8 cellular contexts compared by ENCODE assay signal in the genomic region with DNA sequence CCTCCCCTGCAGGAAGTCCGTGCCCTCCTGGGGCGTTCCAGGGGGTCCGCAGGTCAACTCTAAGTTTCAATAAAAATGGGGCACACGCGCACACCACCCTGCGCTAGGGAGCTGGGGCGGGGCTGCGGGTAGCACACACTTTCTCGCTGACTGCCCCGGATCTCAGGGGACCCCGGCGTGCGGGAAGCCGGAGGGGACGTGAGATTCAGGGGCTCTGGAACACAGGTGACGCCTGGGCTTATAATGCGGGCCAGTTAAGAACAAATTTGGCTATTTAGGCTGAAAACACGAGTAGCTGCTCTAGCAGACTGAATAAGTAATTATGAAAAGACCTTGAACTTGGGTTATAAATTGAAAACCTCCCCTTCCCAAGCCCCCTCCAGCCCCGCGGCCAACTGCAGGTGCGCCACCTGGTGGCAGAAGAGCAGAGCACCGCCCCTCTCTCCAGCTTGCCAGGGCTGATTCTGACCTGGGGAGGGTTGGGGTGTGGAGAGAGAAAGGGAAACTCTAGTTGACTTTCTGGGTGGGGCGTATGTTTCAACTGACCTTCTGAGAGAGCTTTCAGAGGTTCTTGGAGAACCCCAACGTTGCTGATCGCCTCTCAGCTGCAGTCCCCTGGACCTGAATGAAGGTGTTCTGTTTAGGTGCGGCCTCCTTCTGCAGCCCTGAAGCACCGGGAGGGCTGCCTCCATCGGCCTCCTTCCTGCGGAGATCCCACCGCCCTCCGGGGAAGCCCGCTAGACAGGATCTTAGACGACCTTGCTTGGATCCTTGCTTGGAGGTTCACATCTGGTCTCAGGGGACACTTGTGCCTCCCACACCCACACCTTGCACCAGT.
DNase-seq lines count a peak whose midpoint lies in the region; ATAC-seq and TF ChIP-seq lines count a peak whose summit lies in the region.

No MANE protein-coding gene starts in this region.

- WGBS in gastroesophageal sphincter (ENCODE audit: low coverage in 1 of 2), 2 donors = 0 to 49% methylated on average over 5 to 14 of the region's 33 CpGs

- H3K4me1 Mint-ChIP-seq in activated T-cell treated with anti-CD3 and anti-CD28 coated beads, Interleukin-2, amount 50 U/mL, for 4 hours (ENCODE audit: low read depth) = peaks cover 11% of the 10 kb centered on the region

- peak overlapping the region; percentile 53 for H3K4me3 Mint-ChIP-seq in activated T-cell treated with anti-CD3 and anti-CD28 coated beads, Interleukin-2, amount 50 U/mL, for 4 hours

- DNase-seq in NCI-H526 (lab: John Stamatoyannopoulos, UW) (peak; percentile 18 to 65), retinal pigment epithelial cell (ENCODE audit: low read depth) (no peak), amniotic stem cell (lab: John Stamatoyannopoulos, UW) (no peak)
- DNase-seq in activated T-cell treated with anti-CD3 and anti-CD28 coated beads, Interleukin-2, amount 50 U/mL, for 4 hours = peak; percentile 56

- no peaks in the 10 kb centered on the region for H3K9me3 ChIP-seq in gastroesophageal sphincter

- TF ChIP-seq POLR2A in gastroesophageal sphincter (IDR thresholded peaks at IDR 0.05) = no peak

- TF ChIP-seq CTCF in GM12872 (IDR thresholded peaks at IDR 0.05; ENCODE audit: insufficient read depth, low read depth, low read length) (peak; percentile 93), gastroesophageal sphincter (IDR thresholded peaks at IDR 0.05) (peak in 3 of 4 experiments; percentile 70 to 81 (median 75)), retinal pigment epithelial cell (conservative IDR thresholded peaks at IDR 0.05; ENCODE audit: low read depth, low read length) (peak; percentile 96)

- peaks cover 0 to 25% of the 10 kb centered on the region in 2 donors for H3K36me3 ChIP-seq in gastroesophageal sphincter

- no peaks in the 10 kb centered on the region for H3K36me3 Mint-ChIP-seq in activated T-cell treated with anti-CD3 and anti-CD28 coated beads, Interleukin-2, amount 50 U/mL, for 4 hours (ENCODE audit: insufficient read depth)

- peaks cover 12% of the 10 kb centered on the region for H3K27me3 ChIP-seq in gastroesophageal sphincter

- H3K27me3 Mint-ChIP-seq in activated T-cell treated with anti-CD3 and anti-CD28 coated beads, Interleukin-2, amount 50 U/mL, for 4 hours (ENCODE audit: low read depth) = peaks cover 30% of the 10 kb centered on the region

- ATAC-seq in HG02642 (IDR thresholded peaks at IDR 0.05; ENCODE audit: poor library complexity, unreplicated experiment) (peak; percentile 71), gastroesophageal sphincter (no peak), GM19397 (IDR thresholded peaks at IDR 0.05; ENCODE audit: unreplicated experiment) (no peak)
- peak; percentile 86 to 87 for ATAC-seq in activated T-cell treated with anti-CD3 and anti-CD28 coated beads, Interleukin-2, amount 50 U/mL, for 4 hours

- H3K9me3 Mint-ChIP-seq in activated T-cell treated with anti-CD3 and anti-CD28 coated beads, Interleukin-2, amount 50 U/mL, for 4 hours = no peaks in the 10 kb centered on the region

- no peak for TF ChIP-seq EP300 in gastroesophageal sphincter (IDR thresholded peaks at IDR 0.05)

- no peak overlapping the region for H3K27ac ChIP-seq in gastroesophageal sphincter

- H3K4me1 ChIP-seq in gastroesophageal sphincter = peaks cover 0 to 32% (median 0%) of the 10 kb centered on the region in 3 donors

- H3K4me3 ChIP-seq in gastroesophageal sphincter = peak overlapping the region in 1 of 2 donors; percentile 3
- H3K4me3 ChIP-seq in retinal pigment epithelial cell (ENCODE audit: low read length) = no peak overlapping the region

Comparison
In these comparisons a context has a peak if more than half of its experiments do, and no peak if none do; other contexts are left out.
1. ATAC-seq: peak in HG02642 (single experiment) and activated T-cell treated with anti-CD3 and anti-CD28 coated beads, Interleukin-2, amount 50 U/mL, for 4 hours (2 of 2); none in gastroesophageal sphincter (single experiment) and GM19397 (single experiment).
2. DNase-seq: peak in NCI-H526 (2 of 2) and activated T-cell treated with anti-CD3 and anti-CD28 coated beads, Interleukin-2, amount 50 U/mL, for 4 hours (single experiment); none in retinal pigment epithelial cell (single experiment) and amniotic stem cell (single experiment).
3. Peak in every context shown above with its lines, with median percentiles within 50 percentile points of each other: CTCF ChIP-seq.